Comparison of ENCODE assay signal across 21 cellular contexts in genomic region chr1:206573772-206574161, GRCh38. TPM values are rescaled to one million over a fixed set of nuclear protein-coding genes. Genes with fewer than 3 reads are reported as not detected.
DNase-seq lines count a peak whose midpoint lies in the region; ATAC-seq and TF ChIP-seq lines count a peak whose summit lies in the region.
"Had no signal": no experiment of that assay in that cellular context is flagged by ENCODE, and none has a peak within 500 bp of the region (broad histone marks: within the 10 kb centered on the region; RNA-seq: fewer than 3 reads in every experiment).

No MANE protein-coding gene starts in this region.

- H3K9me2 ChIP-seq in Karpas-422 (replicated peaks; ENCODE audit: insufficient read depth, low read length): no peaks in the 10 kb centered on the region

- H3K4me3 Mint-ChIP-seq in T-helper 2 cell treated with Interferon-gamma antibody and Interleukin-4, amounts not matched to agents 5 μg/mL and 100 μg/mL, for 36 hours: peak overlapping the region; percentile 78
- H3K4me3 Mint-ChIP-seq in CD8-positive, alpha-beta T cell: peak overlapping the region; percentile 71
- peak overlapping the region; percentile 44 for H3K4me3 Mint-ChIP-seq in activated T-helper 2 cell treated with anti-CD3 and anti-CD28 coated beads, Interferon-gamma antibody, Interleukin-2, Interleukin-4, amounts not matched to agents 10 μg/mL and 5 μg/mL and 100 μg/mL, durations not matched to agents 14 hours and 24 hours and 36 hours (ENCODE audit: low read depth)
- peak overlapping the region; percentile 62 for H3K4me3 Mint-ChIP-seq in natural killer cell treated with Interleukin-12 subunit alpha and Interleukin-12 subunit beta and Interleukin-15 and Interleukin-18, amount 100 ng/mL, for 72 hours

- peaks cover 92% of the 10 kb centered on the region for H3K4me1 Mint-ChIP-seq in T-helper 2 cell treated with Interferon-gamma antibody and Interleukin-4, amounts not matched to agents 5 μg/mL and 100 μg/mL, for 36 hours (ENCODE audit: low read depth)
- H3K4me1 Mint-ChIP-seq in CD8-positive, alpha-beta T cell (ENCODE audit: low read depth): peaks cover 94% of the 10 kb centered on the region
- H3K4me1 Mint-ChIP-seq in activated T-helper 2 cell treated with anti-CD3 and anti-CD28 coated beads, Interferon-gamma antibody, Interleukin-2, Interleukin-4, amounts not matched to agents 10 μg/mL and 5 μg/mL and 100 μg/mL, durations not matched to agents 14 hours and 24 hours and 36 hours (ENCODE audit: low read depth): peaks cover 84% of the 10 kb centered on the region
- peaks cover 82 to 95% of the 10 kb centered on the region in 2 donors for H3K4me1 Mint-ChIP-seq in natural killer cell treated with Interleukin-12 subunit alpha and Interleukin-12 subunit beta and Interleukin-15 and Interleukin-18, amount 100 ng/mL, for 72 hours (ENCODE audit: low read depth in 2 of 2)

- TF ChIP-seq CTCF in CD8-positive, alpha-beta T cell (IDR thresholded peaks at IDR 0.05): no peak

- no peaks in the 10 kb centered on the region; the same call in 1 of the 2 replicates for H4K20me1 ChIP-seq in Karpas-422 (ENCODE audit: insufficient read depth, low read depth, low read length)

- H3K27me3 ChIP-seq in CD8-positive, alpha-beta T cell (ENCODE audit: insufficient read depth, low read length): no peaks in the 10 kb centered on the region
- H3K27me3 ChIP-seq in Karpas-422 (ENCODE audit: low read length): no peaks in the 10 kb centered on the region
- H3K27me3 ChIP-seq: heart right ventricle had no signal

- peaks cover 81% of the 10 kb centered on the region for H3K36me3 Mint-ChIP-seq in T-helper 2 cell treated with Interferon-gamma antibody and Interleukin-4, amounts not matched to agents 5 μg/mL and 100 μg/mL, for 36 hours (ENCODE audit: low read depth)
- peaks cover 71% of the 10 kb centered on the region for H3K36me3 Mint-ChIP-seq in CD8-positive, alpha-beta T cell
- H3K36me3 Mint-ChIP-seq in activated T-helper 2 cell treated with anti-CD3 and anti-CD28 coated beads, Interferon-gamma antibody, Interleukin-2, Interleukin-4, amounts not matched to agents 10 μg/mL and 5 μg/mL and 100 μg/mL, durations not matched to agents 14 hours and 24 hours and 36 hours (ENCODE audit: low read depth): peaks cover 86% of the 10 kb centered on the region
- peaks cover 27% of the 10 kb centered on the region for H3K36me3 Mint-ChIP-seq in natural killer cell treated with Interleukin-12 subunit alpha and Interleukin-12 subunit beta and Interleukin-15 and Interleukin-18, amount 100 ng/mL, for 72 hours

- no peak overlapping the region for H3K4me2 ChIP-seq in Karpas-422 (ENCODE audit: low read depth, low read length, poor library complexity, severe bottlenecking)

- CTCF ChIA-PET in CD8-positive, alpha-beta T cell (lab: Charles Lee): interaction anchor here (13.5 to 26.7 kb wide), 3 partner anchors 1 to 30 kb away, joined by 364 to 709 read pairs (median 709); no protein-coding TSS in a partner anchor

- peaks cover 97% of the 10 kb centered on the region for H3K4me1 ChIP-seq in CD8-positive, alpha-beta T cell (ENCODE audit: insufficient read depth, low read length)
- peaks cover 23% of the 10 kb centered on the region for H3K4me1 ChIP-seq in Karpas-422 (ENCODE audit: low read length)

- no peak overlapping the region for H3K9ac ChIP-seq in Karpas-422 (ENCODE audit: low read length)

- no peak for DNase-seq in T-helper 2 cell treated with Interferon-gamma antibody and Interleukin-4, amounts not matched to agents 5 μg/mL and 100 μg/mL, for 36 hours (ENCODE audit: low spot score)
- DNase-seq in T-helper 2 cell (no peak), Karpas-422 (no peak), ecto neural progenitor cell (ENCODE audit: low spot score) (no peak), MV-4-11 (lab: John Stamatoyannopoulos, UW) (no peak)
- DNase-seq in CD8-positive, alpha-beta T cell: no peak
- no peak for DNase-seq in activated T-helper 2 cell treated with anti-CD3 and anti-CD28 coated beads, Interferon-gamma antibody, Interleukin-2, Interleukin-4, amounts not matched to agents 10 μg/mL and 5 μg/mL and 100 μg/mL, durations not matched to agents 14 hours and 24 hours and 36 hours (ENCODE audit: low spot score)
- no peak for DNase-seq in natural killer cell treated with Interleukin-12 subunit alpha and Interleukin-12 subunit beta and Interleukin-15 and Interleukin-18, amount 100 ng/mL, for 72 hours (ENCODE audit: low spot score)
- DNase-seq: 8988T, aorta, C1 segment of cervical spinal cord, cerebellar nuclear complex, DMS79 treated with DMSO at 0.1 percent for 48 hours, heart right ventricle, lower lobe of right lung, NCI-H1417, NCI-H526, Right ventricle myocardium superior, substantia nigra had no signal

- no peak overlapping the region for H2AFZ ChIP-seq in Karpas-422 (ENCODE audit: low read length)

- H3K27ac Mint-ChIP-seq in T-helper 2 cell treated with Interferon-gamma antibody and Interleukin-4, amounts not matched to agents 5 μg/mL and 100 μg/mL, for 36 hours: peak overlapping the region; percentile 95
- peak overlapping the region; percentile 96 for H3K27ac Mint-ChIP-seq in CD8-positive, alpha-beta T cell
- H3K27ac Mint-ChIP-seq in activated T-helper 2 cell treated with anti-CD3 and anti-CD28 coated beads, Interferon-gamma antibody, Interleukin-2, Interleukin-4, amounts not matched to agents 10 μg/mL and 5 μg/mL and 100 μg/mL, durations not matched to agents 14 hours and 24 hours and 36 hours: peak overlapping the region; percentile 98
- peak overlapping the region; percentile 99 to 100 for H3K27ac Mint-ChIP-seq in natural killer cell treated with Interleukin-12 subunit alpha and Interleukin-12 subunit beta and Interleukin-15 and Interleukin-18, amount 100 ng/mL, for 72 hours
- H3K27ac Mint-ChIP-seq: progenitor cell of endocrine pancreas had no signal

- H3K27me3 Mint-ChIP-seq in T-helper 2 cell treated with Interferon-gamma antibody and Interleukin-4, amounts not matched to agents 5 μg/mL and 100 μg/mL, for 36 hours (ENCODE audit: low read depth): no peaks in the 10 kb centered on the region
- no peaks in the 10 kb centered on the region for H3K27me3 Mint-ChIP-seq in CD8-positive, alpha-beta T cell (ENCODE audit: low read depth)
- H3K27me3 Mint-ChIP-seq in activated T-helper 2 cell treated with anti-CD3 and anti-CD28 coated beads, Interferon-gamma antibody, Interleukin-2, Interleukin-4, amounts not matched to agents 10 μg/mL and 5 μg/mL and 100 μg/mL, durations not matched to agents 14 hours and 24 hours and 36 hours (ENCODE audit: low read depth): no peaks in the 10 kb centered on the region
- no peaks in the 10 kb centered on the region for H3K27me3 Mint-ChIP-seq in natural killer cell treated with Interleukin-12 subunit alpha and Interleukin-12 subunit beta and Interleukin-15 and Interleukin-18, amount 100 ng/mL, for 72 hours

- POLR2A ChIA-PET in CD8-positive, alpha-beta T cell (lab: Charles Lee): interaction anchor here (18.3 kb wide), 1 partner anchor 12 kb away, joined by 320 read pairs; no protein-coding TSS in a partner anchor

- intact Hi-C loops in CD8-positive, alpha-beta T cell (cut with DNase I, micrococcal nuclease): loop anchor here in 1 of 2 experiments (1.0 to 10.0 kb wide), 2 partner anchors 10 to 751 kb away; partner anchors contain the start of gene CD55
- intact Hi-C loops in activated T-helper 2 cell treated with anti-CD3 and anti-CD28 coated beads, Interferon-gamma antibody, Interleukin-2, Interleukin-4, amounts not matched to agents 10 μg/mL and 5 μg/mL and 100 μg/mL, durations not matched to agents 14 hours and 24 hours and 36 hours (cut with micrococcal nuclease): loop anchor here (2.0 kb wide), 1 partner anchor 17 kb away; no protein-coding TSS in a partner anchor

- H3K27ac ChIP-seq in CD8-positive, alpha-beta T cell (ENCODE audit: low read depth, low read length): peak overlapping the region; percentile 1
- no peak overlapping the region for H3K27ac ChIP-seq in Karpas-422 (ENCODE audit: low read length)

- peaks cover 64% of the 10 kb centered on the region for H3K79me2 ChIP-seq in Karpas-422 (ENCODE audit: low read length)

- no peaks in the 10 kb centered on the region for H3K9me3 Mint-ChIP-seq in T-helper 2 cell treated with Interferon-gamma antibody and Interleukin-4, amounts not matched to agents 5 μg/mL and 100 μg/mL, for 36 hours
- H3K9me3 Mint-ChIP-seq in CD8-positive, alpha-beta T cell: no peaks in the 10 kb centered on the region
- H3K9me3 Mint-ChIP-seq in activated T-helper 2 cell treated with anti-CD3 and anti-CD28 coated beads, Interferon-gamma antibody, Interleukin-2, Interleukin-4, amounts not matched to agents 10 μg/mL and 5 μg/mL and 100 μg/mL, durations not matched to agents 14 hours and 24 hours and 36 hours: no peaks in the 10 kb centered on the region
- H3K9me3 Mint-ChIP-seq in natural killer cell treated with Interleukin-12 subunit alpha and Interleukin-12 subunit beta and Interleukin-15 and Interleukin-18, amount 100 ng/mL, for 72 hours: no peaks in the 10 kb centered on the region

- ATAC-seq in CD8-positive, alpha-beta T cell: no peak
- no peak for ATAC-seq in natural killer cell treated with Interleukin-12 subunit alpha and Interleukin-12 subunit beta and Interleukin-15 and Interleukin-18, amount 100 ng/mL, for 72 hours
- ATAC-seq: activated CD4-positive, CD25-positive, alpha-beta regulatory T cell treated with anti-CD3 and anti-CD28 coated beads, Interleukin-2, amount 50 U/mL, for 24 hours; lower lobe of right lung had no signal

- peaks cover 7% of the 10 kb centered on the region for H3K36me3 ChIP-seq in CD8-positive, alpha-beta T cell (ENCODE audit: insufficient read depth, low read length)
- H3K36me3 ChIP-seq in Karpas-422 (ENCODE audit: insufficient read depth, low read length): no peaks in the 10 kb centered on the region
- H3K36me3 ChIP-seq: lower lobe of right lung had no signal

- H3K4me3 ChIP-seq in CD8-positive, alpha-beta T cell (ENCODE audit: low read depth, low read length): no peak overlapping the region
- no peak overlapping the region for H3K4me3 ChIP-seq in Karpas-422 (ENCODE audit: low read length)
- H3K4me3 ChIP-seq: heart right ventricle, lower lobe of right lung had no signal

- no peaks in the 10 kb centered on the region for H3K9me3 ChIP-seq in CD8-positive, alpha-beta T cell (ENCODE audit: low read length)
- H3K9me3 ChIP-seq in Karpas-422 (ENCODE audit: low read length): no peaks in the 10 kb centered on the region
- H3K9me3 ChIP-seq: heart right ventricle, lower lobe of right lung had no signal

RNA-seq across cellular contexts. Expression of gene EIF2D, which starts 38.5 kb away (rescaled TPM):
- total RNA-seq in CD8-positive, alpha-beta T cell: 10 to 100 TPM; 42.0 to 49.2 TPM
- total RNA-seq in activated T-helper 2 cell treated with anti-CD3 and anti-CD28 coated beads, Interferon-gamma antibody, Interleukin-2, Interleukin-4, amounts not matched to agents 10 μg/mL and 5 μg/mL and 100 μg/mL, durations not matched to agents 14 hours and 24 hours and 36 hours: 72.7 and 73.3 TPM in 2 replicates
- 10 to 100 TPM; 49.1 to 91.5 TPM for total RNA-seq in natural killer cell treated with Interleukin-12 subunit alpha and Interleukin-12 subunit beta and Interleukin-15 and Interleukin-18, amount 100 ng/mL, for 72 hours
- 51.8 and 106 TPM in 2 replicates for total RNA-seq in Karpas-422 (2014; rRNA removed; shearing (Covaris generic); ENCODE audit: low replicate concordance)
